Comparison of ENCODE assay signal across 14 cellular contexts in the genomic region with DNA sequence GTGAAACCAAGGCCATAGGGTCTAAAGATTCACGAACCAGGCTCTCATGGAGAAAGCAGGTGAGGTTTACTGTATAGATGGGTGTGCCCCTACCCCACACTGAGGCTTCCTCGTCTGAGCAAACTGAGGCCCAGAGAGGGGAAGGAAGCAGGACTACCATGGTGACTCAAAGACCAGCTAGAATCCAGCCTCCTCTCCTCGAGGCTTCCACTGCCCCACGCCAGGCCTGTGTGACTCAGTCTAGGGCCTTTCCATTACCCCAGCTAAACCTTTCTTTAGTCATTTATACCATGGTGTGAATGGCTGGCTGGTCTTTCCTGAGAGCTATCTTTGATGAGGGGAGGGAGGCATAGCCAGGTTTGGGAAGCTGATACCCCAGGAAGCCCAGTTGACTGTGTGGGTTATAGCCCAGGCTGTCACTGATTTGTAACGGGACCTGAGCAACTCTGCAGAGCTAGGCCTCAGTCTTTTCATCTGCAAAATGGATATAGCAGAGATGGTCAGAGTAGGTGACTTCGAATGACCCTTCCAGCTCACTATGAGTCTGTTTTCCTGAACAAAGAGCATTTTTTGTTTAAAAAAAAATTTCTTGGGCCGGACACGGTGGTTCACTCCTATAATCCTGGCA. TPM values are rescaled to one million over a fixed set of nuclear protein-coding genes. Genes with fewer than 3 reads are reported as not detected.
A peak's percentile ranks its signal among the peaks of the same experiment; 100 is the strongest.
DNase-seq lines count a peak whose midpoint lies in the region; FAIRE-seq and TF ChIP-seq lines count a peak whose summit lies in the region.
"Had no signal": no experiment of that assay in that cellular context is flagged by ENCODE, and none has a peak within 500 bp of the region (broad histone marks: within the 10 kb centered on the region; RNA-seq: fewer than 3 reads in every experiment).

No MANE protein-coding gene starts in this region.

- H3K4me3 ChIP-seq in DOHH2 (ENCODE audit: low read length): no peak overlapping the region
- H3K4me3 ChIP-seq in brain microvascular endothelial cell (ENCODE audit: low read depth, low read length): no peak overlapping the region
- no peak overlapping the region for H3K4me3 ChIP-seq in mesenchymal stem cell (ENCODE audit: insufficient read depth in 1 of 2, low read depth in 1 of 2, low read length in 2 of 2)
- H3K4me3 ChIP-seq in Caco-2 (ENCODE audit: low read depth, low read length): no peak overlapping the region
- H3K4me3 ChIP-seq: gastrocnemius medialis, ovary had no signal

- H4K91ac ChIP-seq in mesenchymal stem cell (ENCODE audit: low read length): peak overlapping the region; percentile 40

- H3F3A ChIP-seq in DOHH2 (ENCODE audit: control insufficient read depth, insufficient read depth): no peaks in the 10 kb centered on the region

- H3K9ac ChIP-seq in mesenchymal stem cell (ENCODE audit: low read length): peak overlapping the region; percentile 46

- H3K27ac ChIP-seq in DOHH2 (ENCODE audit: low read depth, low read length): no peak overlapping the region
- no peak overlapping the region for H3K27ac ChIP-seq in brain microvascular endothelial cell
- no peak overlapping the region for H3K27ac ChIP-seq in mesenchymal stem cell (ENCODE audit: low read length, poor library complexity, severe bottlenecking)
- H3K27ac ChIP-seq: gastrocnemius medialis, ovary had no signal

- H3K27me3 ChIP-seq in DOHH2 (ENCODE audit: control insufficient read depth, low read length) (no peaks in the 10 kb centered on the region), brain microvascular endothelial cell (replicated peaks) (no peaks in the 10 kb centered on the region), mesenchymal stem cell (ENCODE audit: control insufficient read depth in 1 of 2, insufficient read depth in 1 of 2, low read length in 2 of 2) (no peaks in the 10 kb centered on the region), Caco-2 (replicated peaks; ENCODE audit: control insufficient read depth, insufficient read depth, low read length) (no peaks in the 10 kb centered on the region)
- H3K27me3 ChIP-seq: gastrocnemius medialis, ovary had no signal

- H3K9me3 Mint-ChIP-seq in Caco-2 (ENCODE audit: unreplicated experiment): no peaks in the 10 kb centered on the region
- H3K9me3 Mint-ChIP-seq: activated T-cell treated with anti-CD3 and anti-CD28 coated beads, Interleukin-2, amount 50 U/mL, for 24 hours had no signal

- TF ChIP-seq CTCF in DOHH2 (IDR thresholded peaks at IDR 0.05; ENCODE audit: low read depth, low read length, poor library complexity, severe bottlenecking): no peak
- no peak for TF ChIP-seq CTCF in brain microvascular endothelial cell (IDR thresholded peaks at IDR 0.05; ENCODE audit: low read depth, low read length, missing control alignments)
- no peak for TF ChIP-seq CTCF in Caco-2 (IDR thresholded peaks at IDR 0.05; ENCODE audit: insufficient read depth in 1 of 2, low read depth in 1 of 2, low read length in 1 of 2, severe bottlenecking in 1 of 2, unreplicated experiment in 1 of 2)

- H3K79me2 ChIP-seq in DOHH2 (ENCODE audit: control insufficient read depth, low read length): no peaks in the 10 kb centered on the region

- no peak overlapping the region for H2AFZ ChIP-seq in mesenchymal stem cell (ENCODE audit: low read depth, low read length)

- WGBS in mesenchymal stem cell: 82% methylated on average over 6 of the region's 8 CpGs

- in situ Hi-C loops in brain microvascular endothelial cell (cut with HindIII; ENCODE audit: low pct_ligation_motif_present, low sequenced_read_pairs): no loop called here

- H3K4me2 ChIP-seq in DOHH2 (ENCODE audit: low read length): peak overlapping the region; percentile 55
- no peak overlapping the region for H3K4me2 ChIP-seq in mesenchymal stem cell (ENCODE audit: low read length, poor library complexity, severe bottlenecking)

- H3K36me3 ChIP-seq in DOHH2 (ENCODE audit: control insufficient read depth, low read length) (no peaks in the 10 kb centered on the region), brain microvascular endothelial cell (replicated peaks) (no peaks in the 10 kb centered on the region), mesenchymal stem cell (ENCODE audit: control insufficient read depth in 1 of 2, insufficient read depth in 2 of 2, low read depth in 1 of 2, low read length in 2 of 2) (peaks cover 0 to 3% of the 10 kb centered on the region in 2 experiments), Caco-2 (ENCODE audit: control insufficient read depth, insufficient read depth, low read length) (no peaks in the 10 kb centered on the region)
- H3K36me3 ChIP-seq: gastrocnemius medialis, ovary had no signal

- intact Hi-C loops in Caco-2 (cut with micrococcal nuclease; ENCODE audit: unreplicated experiment): no loop called here

- no peak overlapping the region for H3K4me3 Mint-ChIP-seq in Caco-2 (ENCODE audit: unreplicated experiment)
- H3K4me3 Mint-ChIP-seq: activated T-cell treated with anti-CD3 and anti-CD28 coated beads, Interleukin-2, amount 50 U/mL, for 24 hours had no signal

- no peak overlapping the region for H2BK120ac ChIP-seq in mesenchymal stem cell (ENCODE audit: low read depth, low read length)

- H3K4me1 Mint-ChIP-seq in Caco-2 (ENCODE audit: low read depth, unreplicated experiment): no peaks in the 10 kb centered on the region

- CTCF ChIA-PET in Caco-2 (lab: Charles Lee): no interaction called here

- no peaks in the 10 kb centered on the region for H3K27me3 Mint-ChIP-seq in Caco-2 (ENCODE audit: insufficient read depth, unreplicated experiment)
- H3K27me3 Mint-ChIP-seq: activated T-cell treated with anti-CD3 and anti-CD28 coated beads, Interleukin-2, amount 50 U/mL, for 24 hours had no signal

- FAIRE-seq in HTR-8/SVneo (lab: Jason Lieb, UNC): no peak

- DNase-seq in HT1080 (ENCODE audit: low read depth) (peak; percentile 75), brain microvascular endothelial cell (peak; percentile 67), mesenchymal stem cell (peak; percentile 61), SIG-M5 (lab: John Stamatoyannopoulos, UW) (no peak), HTR-8/SVneo (ENCODE audit: insufficient read length, low spot score) (no peak), Caco-2 (no peak)
- DNase-seq: activated T-cell treated with anti-CD3 and anti-CD28 coated beads, Interleukin-2, amount 50 U/mL, for 24 hours; cerebellar nuclear complex; DMS53; gastrocnemius medialis; NCI-H187; ovary; stimulated activated naive CD4-positive, alpha-beta T cell had no signal

- H3K14ac ChIP-seq in mesenchymal stem cell (ENCODE audit: low read length in 2 of 2): peak overlapping the region in 1 of 2 experiments; percentile 66

- H2AK5ac ChIP-seq in mesenchymal stem cell (ENCODE audit: low read length, severe bottlenecking): peak overlapping the region; percentile 60

- no peak overlapping the region for H2BK15ac ChIP-seq in mesenchymal stem cell (ENCODE audit: low read depth, poor library complexity, severe bottlenecking)

- H3K27ac Mint-ChIP-seq in Caco-2 (ENCODE audit: unreplicated experiment): no peak overlapping the region
- H3K27ac Mint-ChIP-seq: activated T-cell treated with anti-CD3 and anti-CD28 coated beads, Interleukin-2, amount 50 U/mL, for 24 hours had no signal

- peak overlapping the region in 1 of 2 experiments; percentile 14 for H3K23ac ChIP-seq in mesenchymal stem cell (ENCODE audit: low read length in 2 of 2)

- H3K18ac ChIP-seq in mesenchymal stem cell (ENCODE audit: low read depth in 1 of 2, low read length in 2 of 2): no peak overlapping the region

- H3K9me2 ChIP-seq in DOHH2 (replicated peaks; ENCODE audit: control insufficient read depth, low read length): no peaks in the 10 kb centered on the region

- H3K36me3 Mint-ChIP-seq in Caco-2 (ENCODE audit: insufficient read depth, unreplicated experiment): no peaks in the 10 kb centered on the region

- BruUV-seq in Caco-2 (replicated peaks; lab: Mats Ljungman, UMichigan): no TSS peak

- peak overlapping the region in 1 of 2 experiments; percentile 18 for H3K4ac ChIP-seq in mesenchymal stem cell (ENCODE audit: low read depth in 1 of 2, low read length in 2 of 2)

- H2BK12ac ChIP-seq in mesenchymal stem cell (ENCODE audit: low read length in 2 of 2): no peak overlapping the region

- H3K9me3 ChIP-seq in DOHH2 (ENCODE audit: control insufficient read depth, insufficient read depth, low read length): no peaks in the 10 kb centered on the region
- no peaks in the 10 kb centered on the region for H3K9me3 ChIP-seq in mesenchymal stem cell (ENCODE audit: control insufficient read depth, low read length)
- H3K9me3 ChIP-seq in Caco-2: no peaks in the 10 kb centered on the region
- H3K9me3 ChIP-seq: gastrocnemius medialis, ovary had no signal

- no peak overlapping the region for H2BK5ac ChIP-seq in mesenchymal stem cell (ENCODE audit: low read depth, low read length, poor library complexity, severe bottlenecking)

- H4K20me1 ChIP-seq in DOHH2 (ENCODE audit: control insufficient read depth, insufficient read depth, low read depth, low read length): no peaks in the 10 kb centered on the region

- H4K8ac ChIP-seq in mesenchymal stem cell (ENCODE audit: low read length): no peak overlapping the region

- H3K79me1 ChIP-seq in mesenchymal stem cell (replicated peaks; ENCODE audit: low read length, poor library complexity, severe bottlenecking): no peaks in the 10 kb centered on the region

- H3K4me1 ChIP-seq in DOHH2 (ENCODE audit: control insufficient read depth, low read length) (peaks cover 13% of the 10 kb centered on the region), mesenchymal stem cell (ENCODE audit: control insufficient read depth, insufficient read depth, low read depth, low read length) (peaks cover 33% of the 10 kb centered on the region), Caco-2 (peaks cover 6% of the 10 kb centered on the region; the same call in 1 of the 2 replicates)
- H3K4me1 ChIP-seq: gastrocnemius medialis had no signal

- POLR2A ChIA-PET in Caco-2 (lab: Charles Lee): interaction anchor here (0.6 kb wide), 1 partner anchor 126 kb away, joined by 4 read pairs; no protein-coding TSS in a partner anchor

RNA-seq across cellular contexts. Expression of a gene that starts 3.0 kb away (rescaled TPM):
- total RNA-seq in HT1080 (2014; rRNA removed; shearing (Covaris generic)): not detected in 2 replicates
- not detected in 2 replicates for polyA plus RNA-seq in HT1080 (2015; cell fraction: cytosol; rRNA removed)
- not detected in 2 replicates for polyA plus RNA-seq in HT1080 (2015; cell fraction: nucleus; rRNA removed)
- not detected for polyA plus RNA-seq in mesenchymal stem cell (2013, experiment 1 of 2)
- polyA plus RNA-seq in mesenchymal stem cell (2013, experiment 2 of 2): not detected
- total RNA-seq in Caco-2 (2022): not detected in 2 replicates
- total RNA-seq: gastrocnemius medialis had no signal
- polyA plus RNA-seq: ovary had no signal

RNA-seq across cellular contexts. Expression of a gene that starts 17.5 kb away (rescaled TPM):
- not detected in 2 replicates for total RNA-seq in HT1080 (2014; rRNA removed; shearing (Covaris generic))
- not detected in 2 replicates for polyA plus RNA-seq in HT1080 (2015; cell fraction: cytosol; rRNA removed)
- polyA plus RNA-seq in HT1080 (2015; cell fraction: nucleus; rRNA removed): not detected in 2 replicates
- not detected for polyA plus RNA-seq in mesenchymal stem cell (2013, experiment 1 of 2)
- not detected for polyA plus RNA-seq in mesenchymal stem cell (2013, experiment 2 of 2)
- total RNA-seq in Caco-2 (2022): not detected in 2 replicates
- total RNA-seq: gastrocnemius medialis, ovary had no signal

Comparison
In these comparisons a context has a peak if more than half of its experiments do, and no peak if none do; other contexts are left out.
1. DNase-seq: peak in HT1080 (single experiment), brain microvascular endothelial cell (single experiment) and mesenchymal stem cell (single experiment); none in SIG-M5 (single experiment), HTR-8/SVneo (single experiment) and Caco-2 (0 of 2).